In the genomic region with DNA sequence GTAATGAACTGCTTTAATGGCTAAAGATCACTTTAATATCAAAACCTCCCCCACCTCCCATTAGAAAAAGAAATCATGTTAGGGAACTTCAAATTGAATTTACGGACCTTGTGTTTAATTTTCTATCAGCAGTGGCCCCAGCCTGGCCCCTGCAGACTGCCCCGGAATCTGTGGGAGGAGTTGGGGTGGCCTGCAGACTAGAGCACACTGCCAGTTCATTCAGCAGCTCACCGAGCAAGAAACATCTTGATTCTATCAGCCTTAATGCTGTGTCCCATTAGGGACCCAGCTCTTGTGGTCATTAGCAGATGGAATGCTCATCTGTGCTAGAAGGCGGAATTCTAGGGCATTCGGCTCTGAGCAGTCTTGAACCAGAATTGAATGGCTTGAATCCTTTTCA, we compare ENCODE assay signal across 1 cellular context.
TF ChIP-seq lines count a peak whose summit lies in the region.

No MANE protein-coding gene starts in this region.

TF ChIP-seq in GM23338, 12 proteins besides CTCF, POLR2A, EP300 and RAD21 (continued from another document):
- TF ChIP-seq NANOG (IDR thresholded peaks at IDR 0.05; ENCODE audit: borderline replicate concordance) (no peak), CREB1 (CRISPR knock-in tag; IDR thresholded peaks at IDR 0.05; ENCODE audit: low read depth) (no peak), EZH2 (IDR thresholded peaks at IDR 0.05; ENCODE audit: low read depth, unreplicated experiment) (no peak), ZNF331 (CRISPR knock-in tag; IDR thresholded peaks at IDR 0.05; ENCODE audit: low read depth) (no peak)
- TF ChIP-seq, protein P1, sequence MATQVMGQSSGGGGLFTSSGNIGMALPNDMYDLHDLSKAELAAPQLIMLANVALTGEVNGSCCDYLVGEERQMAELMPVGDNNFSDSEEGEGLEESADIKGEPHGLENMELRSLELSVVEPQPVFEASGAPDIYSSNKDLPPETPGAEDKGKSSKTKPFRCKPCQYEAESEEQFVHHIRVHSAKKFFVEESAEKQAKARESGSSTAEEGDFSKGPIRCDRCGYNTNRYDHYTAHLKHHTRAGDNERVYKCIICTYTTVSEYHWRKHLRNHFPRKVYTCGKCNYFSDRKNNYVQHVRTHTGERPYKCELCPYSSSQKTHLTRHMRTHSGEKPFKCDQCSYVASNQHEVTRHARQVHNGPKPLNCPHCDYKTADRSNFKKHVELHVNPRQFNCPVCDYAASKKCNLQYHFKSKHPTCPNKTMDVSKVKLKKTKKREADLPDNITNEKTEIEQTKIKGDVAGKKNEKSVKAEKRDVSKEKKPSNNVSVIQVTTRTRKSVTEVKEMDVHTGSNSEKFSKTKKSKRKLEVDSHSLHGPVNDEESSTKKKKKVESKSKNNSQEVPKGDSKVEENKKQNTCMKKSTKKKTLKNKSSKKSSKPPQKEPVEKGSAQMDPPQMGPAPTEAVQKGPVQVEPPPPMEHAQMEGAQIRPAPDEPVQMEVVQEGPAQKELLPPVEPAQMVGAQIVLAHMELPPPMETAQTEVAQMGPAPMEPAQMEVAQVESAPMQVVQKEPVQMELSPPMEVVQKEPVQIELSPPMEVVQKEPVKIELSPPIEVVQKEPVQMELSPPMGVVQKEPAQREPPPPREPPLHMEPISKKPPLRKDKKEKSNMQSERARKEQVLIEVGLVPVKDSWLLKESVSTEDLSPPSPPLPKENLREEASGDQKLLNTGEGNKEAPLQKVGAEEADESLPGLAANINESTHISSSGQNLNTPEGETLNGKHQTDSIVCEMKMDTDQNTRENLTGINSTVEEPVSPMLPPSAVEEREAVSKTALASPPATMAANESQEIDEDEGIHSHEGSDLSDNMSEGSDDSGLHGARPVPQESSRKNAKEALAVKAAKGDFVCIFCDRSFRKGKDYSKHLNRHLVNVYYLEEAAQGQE (IDR thresholded peaks at IDR 0.05; ENCODE audit: unreplicated experiment) = no peak
- TF ChIP-seq, protein P2, sequence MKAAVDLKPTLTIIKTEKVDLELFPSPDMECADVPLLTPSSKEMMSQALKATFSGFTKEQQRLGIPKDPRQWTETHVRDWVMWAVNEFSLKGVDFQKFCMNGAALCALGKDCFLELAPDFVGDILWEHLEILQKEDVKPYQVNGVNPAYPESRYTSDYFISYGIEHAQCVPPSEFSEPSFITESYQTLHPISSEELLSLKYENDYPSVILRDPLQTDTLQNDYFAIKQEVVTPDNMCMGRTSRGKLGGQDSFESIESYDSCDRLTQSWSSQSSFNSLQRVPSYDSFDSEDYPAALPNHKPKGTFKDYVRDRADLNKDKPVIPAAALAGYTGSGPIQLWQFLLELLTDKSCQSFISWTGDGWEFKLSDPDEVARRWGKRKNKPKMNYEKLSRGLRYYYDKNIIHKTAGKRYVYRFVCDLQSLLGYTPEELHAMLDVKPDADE (IDR thresholded peaks at IDR 0.05) = no peak
